ENCODE assay signal across 1 cellular context in genomic region chr12:53500776-53501614, GRCh38.
A peak's percentile ranks its signal among the peaks of the same experiment; 100 is the strongest.
TF ChIP-seq lines count a peak whose summit lies in the region.

Gene TARBP2 (plus strand): TSS chr12:53501283. CDS start chr12:53501409, 126 bp downstream.

TF ChIP-seq in K562, 482 proteins besides CTCF, POLR2A, EP300 and RAD21 (continued from another document and continues in another):
- TF ChIP-seq AFF4 (CRISPR knock-in tag; IDR thresholded peaks at IDR 0.05): no peak
- 0 out of 2 replicates have a peak, but pooled peaks have one; percentile 23 for TF ChIP-seq SLC30A9 (CRISPR knock-in tag; IDR thresholded peaks at IDR 0.05)
- no peak for TF ChIP-seq KLF16 (IDR thresholded peaks at IDR 0.05)
- TF ChIP-seq ID3 (CRISPR knock-in tag; IDR thresholded peaks at IDR 0.05): no peak
- TF ChIP-seq ID3 (tag; IDR thresholded peaks at IDR 0.05): peak; percentile 39; the same call in 1 of the 2 replicates
- no peak for TF ChIP-seq MED1 (CRISPR knock-in tag; IDR thresholded peaks at IDR 0.05; ENCODE audit: borderline replicate concordance)
- TF ChIP-seq, protein P1, sequence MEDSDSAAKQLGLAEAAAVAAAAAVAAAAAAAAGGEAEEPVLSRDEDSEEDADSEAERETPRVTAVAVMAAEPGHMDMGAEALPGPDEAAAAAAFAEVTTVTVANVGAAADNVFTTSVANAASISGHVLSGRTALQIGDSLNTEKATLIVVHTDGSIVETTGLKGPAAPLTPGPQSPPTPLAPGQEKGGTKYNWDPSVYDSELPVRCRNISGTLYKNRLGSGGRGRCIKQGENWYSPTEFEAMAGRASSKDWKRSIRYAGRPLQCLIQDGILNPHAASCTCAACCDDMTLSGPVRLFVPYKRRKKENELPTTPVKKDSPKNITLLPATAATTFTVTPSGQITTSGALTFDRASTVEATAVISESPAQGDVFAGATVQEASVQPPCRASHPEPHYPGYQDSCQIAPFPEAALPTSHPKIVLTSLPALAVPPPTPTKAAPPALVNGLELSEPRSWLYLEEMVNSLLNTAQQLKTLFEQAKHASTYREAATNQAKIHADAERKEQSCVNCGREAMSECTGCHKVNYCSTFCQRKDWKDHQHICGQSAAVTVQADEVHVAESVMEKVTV (CRISPR knock-in tag; IDR thresholded peaks at IDR 0.05): peak; percentile 17; the same call in 1 of the 2 replicates
- TF ChIP-seq ZNF77 (CRISPR knock-in tag; IDR thresholded peaks at IDR 0.05): no peak
- peak; percentile 40 for TF ChIP-seq SAP30 (IDR thresholded peaks at IDR 0.05; ENCODE audit: borderline replicate concordance, insufficient read depth, low read depth, low read length, poor library complexity, severe bottlenecking)
- no peak for TF ChIP-seq NELFE (IDR thresholded peaks at IDR 0.05; ENCODE audit: insufficient read depth, insufficient read length)
- no peak for TF ChIP-seq ETV5 (CRISPR knock-in tag; IDR thresholded peaks at IDR 0.05; ENCODE audit: low read depth)
- TF ChIP-seq, protein P2, sequence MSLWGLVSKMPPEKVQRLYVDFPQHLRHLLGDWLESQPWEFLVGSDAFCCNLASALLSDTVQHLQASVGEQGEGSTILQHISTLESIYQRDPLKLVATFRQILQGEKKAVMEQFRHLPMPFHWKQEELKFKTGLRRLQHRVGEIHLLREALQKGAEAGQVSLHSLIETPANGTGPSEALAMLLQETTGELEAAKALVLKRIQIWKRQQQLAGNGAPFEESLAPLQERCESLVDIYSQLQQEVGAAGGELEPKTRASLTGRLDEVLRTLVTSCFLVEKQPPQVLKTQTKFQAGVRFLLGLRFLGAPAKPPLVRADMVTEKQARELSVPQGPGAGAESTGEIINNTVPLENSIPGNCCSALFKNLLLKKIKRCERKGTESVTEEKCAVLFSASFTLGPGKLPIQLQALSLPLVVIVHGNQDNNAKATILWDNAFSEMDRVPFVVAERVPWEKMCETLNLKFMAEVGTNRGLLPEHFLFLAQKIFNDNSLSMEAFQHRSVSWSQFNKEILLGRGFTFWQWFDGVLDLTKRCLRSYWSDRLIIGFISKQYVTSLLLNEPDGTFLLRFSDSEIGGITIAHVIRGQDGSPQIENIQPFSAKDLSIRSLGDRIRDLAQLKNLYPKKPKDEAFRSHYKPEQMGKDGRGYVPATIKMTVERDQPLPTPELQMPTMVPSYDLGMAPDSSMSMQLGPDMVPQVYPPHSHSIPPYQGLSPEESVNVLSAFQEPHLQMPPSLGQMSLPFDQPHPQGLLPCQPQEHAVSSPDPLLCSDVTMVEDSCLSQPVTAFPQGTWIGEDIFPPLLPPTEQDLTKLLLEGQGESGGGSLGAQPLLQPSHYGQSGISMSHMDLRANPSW (CRISPR knock-in tag; IDR thresholded peaks at IDR 0.05): 0 out of 2 replicates have a peak, but pooled peaks have one; percentile 33
- TF ChIP-seq GABPA (tag; conservative IDR thresholded peaks at IDR 0.05; ENCODE audit: low read depth): peak; percentile 60
- no peak for TF ChIP-seq ZNF518B (CRISPR knock-in tag; IDR thresholded peaks at IDR 0.05)
- peak; percentile 24 for TF ChIP-seq U2AF1 (optimal IDR thresholded peaks at IDR 0.05; ENCODE audit: low read depth, low read length)
- peak; percentile 70; the same call in 1 of the 2 replicates for TF ChIP-seq IFI16 (CRISPR knock-in tag; IDR thresholded peaks at IDR 0.05)
- no peak for TF ChIP-seq SREBF1 (IDR thresholded peaks at IDR 0.05; ENCODE audit: borderline replicate concordance, low read depth, low read length)
- no peak for TF ChIP-seq SNRNP70 (optimal IDR thresholded peaks at IDR 0.05; ENCODE audit: low read depth, low read length)
- TF ChIP-seq KLF10 (CRISPR knock-in tag; IDR thresholded peaks at IDR 0.05): no peak
- TF ChIP-seq NFXL1 (CRISPR knock-in tag; IDR thresholded peaks at IDR 0.05): 0 out of 2 replicates have a peak, but pooled peaks have one; percentile 20
- TF ChIP-seq NR4A1 (CRISPR knock-in tag; IDR thresholded peaks at IDR 0.05): peak; percentile 87; the same call in 1 of the 2 replicates
- peak; percentile 81; the same call in 1 of the 2 replicates for TF ChIP-seq NR4A1 (tag; IDR thresholded peaks at IDR 0.05)
- TF ChIP-seq CBX5 (IDR thresholded peaks at IDR 0.05; ENCODE audit: borderline replicate concordance, low read depth): peak; percentile 11; the same call in 1 of the 2 replicates
- no peak for TF ChIP-seq TSC22D4 (tag; IDR thresholded peaks at IDR 0.05)
- peak in 1 of 2 experiments; percentile 89; a peak in 1 of 4 replicates for TF ChIP-seq HDAC1 (IDR thresholded peaks at IDR 0.05)
- TF ChIP-seq, protein P3, sequence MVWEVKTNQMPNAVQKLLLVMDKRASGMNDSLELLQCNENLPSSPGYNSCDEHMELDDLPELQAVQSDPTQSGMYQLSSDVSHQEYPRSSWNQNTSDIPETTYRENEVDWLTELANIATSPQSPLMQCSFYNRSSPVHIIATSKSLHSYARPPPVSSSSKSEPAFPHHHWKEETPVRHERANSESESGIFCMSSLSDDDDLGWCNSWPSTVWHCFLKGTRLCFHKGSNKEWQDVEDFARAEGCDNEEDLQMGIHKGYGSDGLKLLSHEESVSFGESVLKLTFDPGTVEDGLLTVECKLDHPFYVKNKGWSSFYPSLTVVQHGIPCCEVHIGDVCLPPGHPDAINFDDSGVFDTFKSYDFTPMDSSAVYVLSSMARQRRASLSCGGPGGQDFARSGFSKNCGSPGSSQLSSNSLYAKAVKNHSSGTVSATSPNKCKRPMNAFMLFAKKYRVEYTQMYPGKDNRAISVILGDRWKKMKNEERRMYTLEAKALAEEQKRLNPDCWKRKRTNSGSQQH (CRISPR knock-in tag; IDR thresholded peaks at IDR 0.05): peak; percentile 60
- TF ChIP-seq PHF8 (IDR thresholded peaks at IDR 0.05; ENCODE audit: borderline replicate concordance, low read length): peak; percentile 95
- TF ChIP-seq DMBX1 (CRISPR knock-in tag; IDR thresholded peaks at IDR 0.05; ENCODE audit: borderline replicate concordance): peak; percentile 89
- TF ChIP-seq RFX1 (IDR thresholded peaks at IDR 0.05): no peak
- TF ChIP-seq, protein P4, sequence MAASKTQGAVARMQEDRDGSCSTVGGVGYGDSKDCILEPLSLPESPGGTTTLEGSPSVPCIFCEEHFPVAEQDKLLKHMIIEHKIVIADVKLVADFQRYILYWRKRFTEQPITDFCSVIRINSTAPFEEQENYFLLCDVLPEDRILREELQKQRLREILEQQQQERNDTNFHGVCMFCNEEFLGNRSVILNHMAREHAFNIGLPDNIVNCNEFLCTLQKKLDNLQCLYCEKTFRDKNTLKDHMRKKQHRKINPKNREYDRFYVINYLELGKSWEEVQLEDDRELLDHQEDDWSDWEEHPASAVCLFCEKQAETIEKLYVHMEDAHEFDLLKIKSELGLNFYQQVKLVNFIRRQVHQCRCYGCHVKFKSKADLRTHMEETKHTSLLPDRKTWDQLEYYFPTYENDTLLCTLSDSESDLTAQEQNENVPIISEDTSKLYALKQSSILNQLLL (CRISPR knock-in tag; IDR thresholded peaks at IDR 0.05; ENCODE audit: borderline replicate concordance): no peak
- peak; percentile 84 for TF ChIP-seq SMAD3 (CRISPR knock-in tag; conservative IDR thresholded peaks at IDR 0.05)
- TF ChIP-seq SUPT5H (IDR thresholded peaks at IDR 0.05): peak; percentile 96
- TF ChIP-seq, protein P5, sequence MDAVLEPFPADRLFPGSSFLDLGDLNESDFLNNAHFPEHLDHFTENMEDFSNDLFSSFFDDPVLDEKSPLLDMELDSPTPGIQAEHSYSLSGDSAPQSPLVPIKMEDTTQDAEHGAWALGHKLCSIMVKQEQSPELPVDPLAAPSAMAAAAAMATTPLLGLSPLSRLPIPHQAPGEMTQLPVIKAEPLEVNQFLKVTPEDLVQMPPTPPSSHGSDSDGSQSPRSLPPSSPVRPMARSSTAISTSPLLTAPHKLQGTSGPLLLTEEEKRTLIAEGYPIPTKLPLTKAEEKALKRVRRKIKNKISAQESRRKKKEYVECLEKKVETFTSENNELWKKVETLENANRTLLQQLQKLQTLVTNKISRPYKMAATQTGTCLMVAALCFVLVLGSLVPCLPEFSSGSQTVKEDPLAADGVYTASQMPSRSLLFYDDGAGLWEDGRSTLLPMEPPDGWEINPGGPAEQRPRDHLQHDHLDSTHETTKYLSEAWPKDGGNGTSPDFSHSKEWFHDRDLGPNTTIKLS (IDR thresholded peaks at IDR 0.05; ENCODE audit: borderline replicate concordance, low read depth): peak; percentile 92
- peak; percentile 87 for TF ChIP-seq ETS1 (conservative IDR thresholded peaks at IDR 0.05; ENCODE audit: control insufficient read depth, low read depth, low read length)
- TF ChIP-seq ZFP91 (CRISPR knock-in tag; IDR thresholded peaks at IDR 0.05): no peak
- no peak for TF ChIP-seq ZFPM2 (CRISPR knock-in tag; IDR thresholded peaks at IDR 0.05)
